ENCODE assay signal across 31 cellular contexts in the genomic region with DNA sequence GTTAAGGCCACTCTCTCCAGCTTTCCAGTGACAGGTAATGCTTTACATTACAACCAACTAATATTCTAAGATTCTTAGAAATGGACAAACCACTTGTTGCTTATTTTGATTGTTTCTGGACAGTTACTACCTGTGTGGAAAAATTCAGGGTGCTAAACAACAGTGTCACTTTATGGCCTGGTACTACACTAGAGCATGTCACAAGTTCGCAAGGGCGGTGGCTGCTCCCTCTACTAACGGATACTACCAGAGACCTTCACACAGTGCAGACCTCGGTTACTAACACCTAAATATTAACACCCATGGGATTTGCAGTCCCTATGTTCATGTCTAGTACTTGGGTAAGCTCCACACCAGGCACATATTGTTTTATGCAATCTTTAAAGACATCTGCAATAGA.
"Had no signal": no experiment of that assay in that cellular context is flagged by ENCODE, and none has a peak within 500 bp of the region (broad histone marks: within the 10 kb centered on the region; RNA-seq: fewer than 3 reads in every experiment).

No MANE protein-coding gene starts in this region.

- H3K9ac ChIP-seq: parathyroid adenoma had no signal

- H3K27ac Mint-ChIP-seq: naive B cell; natural killer cell treated with Interleukin-12 subunit alpha and Interleukin-12 subunit beta and Interleukin-15 and Interleukin-18, amount 100 ng/mL, for 72 hours; nephron progenitor cell; progenitor cell of endocrine pancreas; stimulated activated effector memory CD8-positive, alpha-beta T cell treated with anti-CD3 and anti-CD28 coated beads, Interleukin-12 subunit alpha, Interleukin-12 subunit beta, amount 100 ng/mL, for 72 hours; stimulated activated naive CD8-positive, alpha-beta T cell treated with anti-CD3 and anti-CD28 coated beads, Interleukin-15, amount 100 ng/mL, for 72 hours; type B pancreatic cell had no signal

- H3K27ac ChIP-seq: neutrophil, ovary, parathyroid adenoma, psoas muscle, right lobe of liver, sigmoid colon, suprapubic skin, testis, tibial artery, upper lobe of right lung, uterus had no signal

- H3K27me3 Mint-ChIP-seq: naive B cell; naive thymus-derived CD8-positive, alpha-beta T cell; natural killer cell treated with Interleukin-12 subunit alpha and Interleukin-12 subunit beta and Interleukin-15 and Interleukin-18, amount 100 ng/mL, for 72 hours; progenitor cell of endocrine pancreas; stimulated activated naive CD8-positive, alpha-beta T cell treated with anti-CD3 and anti-CD28 coated beads, Interleukin-15, amount 100 ng/mL, for 72 hours; type B pancreatic cell had no signal

- H3K9me3 Mint-ChIP-seq: natural killer cell treated with Interleukin-12 subunit alpha and Interleukin-12 subunit beta and Interleukin-15 and Interleukin-18, amount 100 ng/mL, for 72 hours; stimulated activated effector memory CD8-positive, alpha-beta T cell treated with anti-CD3 and anti-CD28 coated beads, Interleukin-12 subunit alpha, Interleukin-12 subunit beta, amount 100 ng/mL, for 72 hours; stimulated activated naive CD8-positive, alpha-beta T cell treated with anti-CD3 and anti-CD28 coated beads, Interleukin-15, amount 100 ng/mL, for 72 hours had no signal

- ATAC-seq: naive thymus-derived CD8-positive, alpha-beta T cell; natural killer cell treated with Interleukin-12 subunit alpha and Interleukin-12 subunit beta and Interleukin-15 and Interleukin-18, amount 100 ng/mL, for 72 hours; psoas muscle; right cardiac atrium; right lobe of liver; stimulated activated naive CD8-positive, alpha-beta T cell treated with anti-CD3 and anti-CD28 coated beads, Interleukin-15, amount 100 ng/mL, for 72 hours; stimulated activated naive CD8-positive, alpha-beta T cell treated with anti-CD3 and anti-CD28 coated beads, Interleukin-15, Interleukin-2, amounts not matched to agents 100 U/mL and 50 U/mL, for 24 hours; upper lobe of right lung had no signal

- H2AFZ ChIP-seq: parathyroid adenoma had no signal

- H3K9me3 ChIP-seq: neutrophil, psoas muscle, suprapubic skin, testis, upper lobe of right lung, uterus had no signal

- H3K4me3 ChIP-seq: ovary, psoas muscle, right lobe of liver, sigmoid colon, suprapubic skin, testis, tibial artery, upper lobe of right lung, uterus had no signal

- H3K36me3 ChIP-seq: ovary, uterus had no signal

- H3K4me1 Mint-ChIP-seq: naive B cell, nephron progenitor cell, neural crest cell had no signal

- H3K4me1 ChIP-seq: psoas muscle, right lobe of liver, sigmoid colon, suprapubic skin, testis, tibial artery, upper lobe of right lung, uterus had no signal

- DNase-seq: naive B cell; naive thymus-derived CD8-positive, alpha-beta T cell; nephron progenitor cell; nucleus accumbens; ovary; posterior cingulate gyrus; psoas muscle; right cardiac atrium; right lobe of liver; sigmoid colon; small intestine; stimulated activated CD4-positive, alpha-beta T cell treated with anti-CD3 and anti-CD28 coated beads, Interleukin-15, amount 100 ng/mL, for 24 hours; stimulated activated CD4-positive, alpha-beta T cell treated with anti-CD3 and anti-CD28 coated beads, Interleukin-2, amount 100 ng/mL, for 24 hours; stimulated activated CD4-positive, alpha-beta T cell treated with anti-CD3 and anti-CD28 coated beads, Interleukin-2, amount 100 ng/mL, for 48 hours; stimulated activated CD4-positive, alpha-beta T cell treated with anti-CD3 and anti-CD28 coated beads, Interleukin-4, amount 100 ng/mL, for 24 hours; stimulated activated naive CD4-positive, alpha-beta T cell; stimulated activated naive CD8-positive, alpha-beta T cell treated with anti-CD3 and anti-CD28 coated beads, Interleukin-15, amount 100 ng/mL, for 72 hours; stimulated activated naive CD8-positive, alpha-beta T cell treated with anti-CD3 and anti-CD28 coated beads, Interleukin-15, Interleukin-2, amounts not matched to agents 100 U/mL and 50 U/mL, for 24 hours; substantia nigra; testis; tibial artery; upper lobe of right lung; uterus had no signal

- H3K27me3 ChIP-seq: neutrophil, ovary, right lobe of liver, sigmoid colon, suprapubic skin, testis, tibial artery, upper lobe of right lung, uterus had no signal

- H3K4me3 Mint-ChIP-seq: naive B cell; naive thymus-derived CD8-positive, alpha-beta T cell; natural killer cell treated with Interleukin-12 subunit alpha and Interleukin-12 subunit beta and Interleukin-15 and Interleukin-18, amount 100 ng/mL, for 72 hours; nephron progenitor cell; neural crest cell; stimulated activated effector memory CD8-positive, alpha-beta T cell treated with anti-CD3 and anti-CD28 coated beads, Interleukin-12 subunit alpha, Interleukin-12 subunit beta, amount 100 ng/mL, for 72 hours; stimulated activated naive CD8-positive, alpha-beta T cell treated with anti-CD3 and anti-CD28 coated beads, Interleukin-15, amount 100 ng/mL, for 72 hours; type B pancreatic cell had no signal
